25 cellular contexts compared by ENCODE assay signal in the genomic region with DNA sequence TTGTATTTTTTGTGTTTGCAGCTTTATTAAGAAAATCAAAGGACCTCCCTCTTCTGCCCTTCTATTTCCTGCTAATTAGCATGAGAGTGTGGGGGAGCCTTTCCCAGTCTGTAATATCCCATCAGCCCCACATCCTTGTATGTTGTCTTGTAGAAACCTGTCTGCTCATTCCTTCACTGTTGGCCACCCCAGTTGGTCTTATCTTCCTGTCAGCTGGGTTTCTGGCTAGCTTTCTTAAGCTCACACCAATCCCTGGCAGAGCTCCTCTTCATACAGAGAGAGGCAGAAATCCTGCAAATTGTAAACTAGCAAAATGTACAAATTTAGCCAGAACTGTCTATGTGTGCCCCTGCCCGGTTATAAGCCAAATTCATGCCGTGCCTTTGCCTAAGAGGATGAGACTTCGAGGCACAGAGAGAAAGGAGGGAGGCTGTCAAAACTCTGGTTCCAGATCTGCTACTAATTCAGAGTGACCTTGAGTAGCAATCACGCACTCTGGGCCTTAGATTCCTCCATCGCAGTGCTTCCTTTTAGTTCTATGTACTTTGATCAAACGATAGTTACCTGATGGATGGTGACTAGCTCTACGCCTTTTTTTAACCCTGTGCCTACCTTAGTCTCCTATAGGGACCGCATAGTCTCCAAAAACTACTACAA.
DNase-seq lines count a peak whose midpoint lies in the region; ATAC-seq and TF ChIP-seq lines count a peak whose summit lies in the region.
"Had no signal": no experiment of that assay in that cellular context is flagged by ENCODE, and none has a peak within 500 bp of the region (broad histone marks: within the 10 kb centered on the region; RNA-seq: fewer than 3 reads in every experiment).

No MANE protein-coding gene starts in this region.

- no peaks in the 10 kb centered on the region for H3K9me3 Mint-ChIP-seq in MCF 10A (ENCODE audit: unreplicated experiment)
- no peaks in the 10 kb centered on the region for H3K9me3 Mint-ChIP-seq in natural killer cell treated with Interleukin-12 subunit alpha and Interleukin-12 subunit beta and Interleukin-15 and Interleukin-18, amount 100 ng/mL, for 72 hours
- H3K9me3 Mint-ChIP-seq: activated naive CD4-positive, alpha-beta T cell treated with anti-CD3 and anti-CD28 coated beads, Interleukin-2, amount 50 U/mL, for 72 hours; endodermal cell had no signal

- no peaks in the 10 kb centered on the region for H3K79me2 ChIP-seq in mammary epithelial cell (ENCODE audit: insufficient read depth, low read length)

- TF ChIP-seq POLR2A in right lobe of liver (IDR thresholded peaks at IDR 0.05) = no peak

- H3K27ac Mint-ChIP-seq in MCF 10A (ENCODE audit: low read depth, unreplicated experiment) = no peak overlapping the region
- no peak overlapping the region for H3K27ac Mint-ChIP-seq in natural killer cell treated with Interleukin-12 subunit alpha and Interleukin-12 subunit beta and Interleukin-15 and Interleukin-18, amount 100 ng/mL, for 72 hours
- H3K27ac Mint-ChIP-seq: activated naive CD4-positive, alpha-beta T cell treated with anti-CD3 and anti-CD28 coated beads, Interleukin-2, amount 50 U/mL, for 72 hours; B cell; endodermal cell had no signal

- BruUV-seq in mammary epithelial cell (replicated peaks; lab: Mats Ljungman, UMichigan) = no TSS peak
- BruUV-seq in MCF 10A (replicated peaks; lab: Mats Ljungman, UMichigan) = no TSS peak
- no TSS peak for BruUV-seq in A673 (replicated peaks; lab: Mats Ljungman, UMichigan)

- H3K4me1 Mint-ChIP-seq in MCF 10A (ENCODE audit: insufficient read depth, unreplicated experiment) = peaks cover 10% of the 10 kb centered on the region
- H3K4me1 Mint-ChIP-seq in natural killer cell treated with Interleukin-12 subunit alpha and Interleukin-12 subunit beta and Interleukin-15 and Interleukin-18, amount 100 ng/mL, for 72 hours (ENCODE audit: low read depth in 2 of 2) = no peaks in the 10 kb centered on the region
- H3K4me1 Mint-ChIP-seq: B cell had no signal

- no peak overlapping the region for H3K9ac ChIP-seq in mammary epithelial cell (ENCODE audit: insufficient read depth, low read length)
- H3K9ac ChIP-seq: GM23248 had no signal

- H3K36me3 Mint-ChIP-seq in MCF 10A (ENCODE audit: insufficient read depth, unreplicated experiment) = no peaks in the 10 kb centered on the region
- no peaks in the 10 kb centered on the region for H3K36me3 Mint-ChIP-seq in natural killer cell treated with Interleukin-12 subunit alpha and Interleukin-12 subunit beta and Interleukin-15 and Interleukin-18, amount 100 ng/mL, for 72 hours
- H3K36me3 Mint-ChIP-seq: activated naive CD4-positive, alpha-beta T cell treated with anti-CD3 and anti-CD28 coated beads, Interleukin-2, amount 50 U/mL, for 72 hours had no signal

- peak; percentile 80 for ATAC-seq in Right ventricle myocardium superior (ENCODE audit: poor library complexity)
- peak; percentile 13 to 63 (median 54) for ATAC-seq in right lobe of liver
- no peak for ATAC-seq in natural killer cell treated with Interleukin-12 subunit alpha and Interleukin-12 subunit beta and Interleukin-15 and Interleukin-18, amount 100 ng/mL, for 72 hours
- ATAC-seq: activated naive CD4-positive, alpha-beta T cell treated with anti-CD3 and anti-CD28 coated beads, Interleukin-2, amount 50 U/mL, for 72 hours; K562; stimulated activated naive CD8-positive, alpha-beta T cell treated with anti-CD3 and anti-CD28 coated beads, Interleukin-15, Interleukin-2, amounts not matched to agents 100 U/mL and 50 U/mL, for 24 hours had no signal

- no peaks in the 10 kb centered on the region for H3K9me3 ChIP-seq in mammary epithelial cell (replicated peaks; ENCODE audit: insufficient read depth, low read length)
- peaks cover 0 to 3% (median 0%) of the 10 kb centered on the region in 4 donors for H3K9me3 ChIP-seq in right lobe of liver
- no peaks in the 10 kb centered on the region for H3K9me3 ChIP-seq in A673 (ENCODE audit: low read depth, low read length, poor library complexity, severe bottlenecking)
- H3K9me3 ChIP-seq: prostate gland, tibial artery had no signal

- H3K27me3 ChIP-seq in mammary epithelial cell (ENCODE audit: insufficient read depth, low read length) (no peaks in the 10 kb centered on the region), right lobe of liver (no peaks in the 10 kb centered on the region), A673 (replicated peaks; ENCODE audit: insufficient read depth, low read depth, low read length, poor library complexity) (no peaks in the 10 kb centered on the region)
- H3K27me3 ChIP-seq: tibial artery had no signal

- H3K36me3 ChIP-seq in mammary epithelial cell (ENCODE audit: insufficient read depth, low read length) (no peaks in the 10 kb centered on the region), right lobe of liver (no peaks in the 10 kb centered on the region), A673 (ENCODE audit: insufficient read depth, low read length, poor library complexity, severe bottlenecking) (no peaks in the 10 kb centered on the region)
- H3K36me3 ChIP-seq: prostate gland, WERI-Rb-1 had no signal

- H3K4me3 ChIP-seq in mammary epithelial cell (replicated peaks in 1 of 3; ENCODE audit: insufficient read depth in 1 of 3, low read depth in 2 of 3, low read length in 3 of 3) = no peak overlapping the region
- no peak overlapping the region for H3K4me3 ChIP-seq in right lobe of liver
- no peak overlapping the region for H3K4me3 ChIP-seq in A673 (ENCODE audit: low read depth, low read length, poor library complexity, severe bottlenecking)
- H3K4me3 ChIP-seq: GM23248, K562, prostate gland, SK-N-MC, skin epidermis, tibial artery had no signal

- DNase-seq in mammary epithelial cell (no peak), MCF 10A (ENCODE audit: unreplicated experiment) (no peak), Right ventricle myocardium superior (no peak), right lobe of liver (no peak), 8988T (no peak), DMS114 treated with DMSO at 0.1 percent for 48 hours (lab: John Stamatoyannopoulos, UW; ENCODE audit: unreplicated experiment) (no peak), A673 (ENCODE audit: low spot score) (no peak)
- no peak for DNase-seq in natural killer cell treated with Interleukin-12 subunit alpha and Interleukin-12 subunit beta and Interleukin-15 and Interleukin-18, amount 100 ng/mL, for 72 hours (ENCODE audit: low spot score)
- DNase-seq: cortex of kidney; DMS79 treated with DMSO at 0.1 percent for 48 hours; endodermal cell; GM23248; midbrain; NCI-H1436 treated with DMSO at 0.1 percent for 48 hours; NCI-H2171; NCI-H526; stimulated activated naive CD8-positive, alpha-beta T cell treated with anti-CD3 and anti-CD28 coated beads, Interleukin-15, Interleukin-2, amounts not matched to agents 100 U/mL and 50 U/mL, for 24 hours; tibial artery; WERI-Rb-1 had no signal

- intact Hi-C loops in mammary epithelial cell (cut with micrococcal nuclease) = no loop called here
- intact Hi-C loops in MCF 10A (cut with micrococcal nuclease) = no loop called here
- intact Hi-C loops in Right ventricle myocardium superior (cut with DNase I) = no loop called here
- intact Hi-C loops in right lobe of liver (cut with DNase I) = no loop called here
- intact Hi-C loops in A673 (cut with micrococcal nuclease; ENCODE audit: unreplicated experiment) = no loop called here

- in situ Hi-C loops in mammary epithelial cell (cut with MboI; ENCODE audit: low sequenced_read_pairs in 2 of 2) = loop anchor here in 1 of 2 donors (25.0 kb wide), 1 partner anchor 424 kb away; no protein-coding TSS in a partner anchor

- dilution Hi-C loops in mammary epithelial cell (cut with HindIII; ENCODE audit: low sequenced_read_pairs) = loop anchor here (25.0 kb wide), 1 partner anchor 351 kb away; no protein-coding TSS in a partner anchor

- POLR2A ChIA-PET in MCF 10A (lab: Yijun Ruan, JAX) = interaction anchor here (0.6 kb wide), 1 partner anchor 306 kb away, joined by 4 read pairs; no protein-coding TSS in a partner anchor
- POLR2A ChIA-PET in A673 (lab: Charles Lee; ENCODE audit: low non-redundant PET) = no interaction called here

- peaks cover 20% of the 10 kb centered on the region for H3K4me1 ChIP-seq in mammary epithelial cell (ENCODE audit: insufficient read depth, low read length)
- H3K4me1 ChIP-seq in right lobe of liver = peaks cover 0 to 46% (median 22%) of the 10 kb centered on the region in 4 donors
- H3K4me1 ChIP-seq in A673 (ENCODE audit: insufficient read depth, low read length, poor library complexity, severe bottlenecking) = no peaks in the 10 kb centered on the region
- H3K4me1 ChIP-seq: prostate gland had no signal

- 56% methylated on average over 6 of the region's 8 CpGs for WGBS in mammary epithelial cell (ENCODE audit: low coverage, missing lambda C conversion rate)
- 32% methylated on average over 6 of the region's 8 CpGs for WGBS in right lobe of liver (ENCODE audit: insufficient coverage, low coverage, low lambda C conversion rate, missing lambda C conversion rate)

- no peaks in the 10 kb centered on the region for H3K27me3 Mint-ChIP-seq in MCF 10A (ENCODE audit: insufficient read depth, unreplicated experiment)
- H3K27me3 Mint-ChIP-seq in natural killer cell treated with Interleukin-12 subunit alpha and Interleukin-12 subunit beta and Interleukin-15 and Interleukin-18, amount 100 ng/mL, for 72 hours = peaks cover 12 to 26% of the 10 kb centered on the region in 2 donors

- TF ChIP-seq CTCF in mammary epithelial cell (conservative IDR thresholded peaks at IDR 0.05 in 1 of 2, IDR thresholded peaks at IDR 0.05 in 1 of 2; ENCODE audit: extremely low read depth in 1 of 2, insufficient read depth in 1 of 2, low read depth in 1 of 2, low read length in 2 of 2) = no peak
- TF ChIP-seq CTCF in MCF 10A (IDR thresholded peaks at IDR 0.05; ENCODE audit: unreplicated experiment) = no peak
- TF ChIP-seq CTCF in right lobe of liver (IDR thresholded peaks at IDR 0.05) = no peak
- TF ChIP-seq CTCF in A673 (conservative IDR thresholded peaks at IDR 0.05; ENCODE audit: low read depth, low read length) = no peak

- H3K27ac ChIP-seq in mammary epithelial cell (ENCODE audit: insufficient read depth, low read depth, low read length) (no peak overlapping the region), right lobe of liver (peak overlapping the region; percentile 42 to 70 (median 57)), A673 (ENCODE audit: low read depth, low read length, poor library complexity, severe bottlenecking) (no peak overlapping the region)
- H3K27ac ChIP-seq: GM23248, prostate gland, SK-N-MC, skin epidermis, WERI-Rb-1 had no signal

- H3K4me3 Mint-ChIP-seq in MCF 10A (ENCODE audit: unreplicated experiment) = no peak overlapping the region
- H3K4me3 Mint-ChIP-seq in natural killer cell treated with Interleukin-12 subunit alpha and Interleukin-12 subunit beta and Interleukin-15 and Interleukin-18, amount 100 ng/mL, for 72 hours = no peak overlapping the region
- H3K4me3 Mint-ChIP-seq: B cell, endodermal cell had no signal

- CTCF ChIA-PET in mammary epithelial cell (lab: Charles Lee; ENCODE audit: low non-redundant PET) = no interaction called here
- CTCF ChIA-PET in MCF 10A (lab: Yijun Ruan, JAX) = interaction anchor here (0.6 to 5.0 kb wide), 10 partner anchors 9 to 843 kb away, joined by 3 to 39 read pairs (median 4); no protein-coding TSS in a partner anchor
- CTCF ChIA-PET in A673 (lab: Charles Lee) = no interaction called here

- peak overlapping the region; percentile 2 for H3K4me2 ChIP-seq in mammary epithelial cell (ENCODE audit: insufficient read depth, low read depth, low read length)

- no peaks in the 10 kb centered on the region for H4K20me1 ChIP-seq in mammary epithelial cell (ENCODE audit: insufficient read depth, low read length)

- H2AFZ ChIP-seq in mammary epithelial cell (ENCODE audit: low read depth, low read length) = peak overlapping the region; percentile 2
- H2AFZ ChIP-seq: GM23248 had no signal

Comparison
In these comparisons a context has a peak if more than half of its experiments do, and no peak if none do; other contexts are left out.
1. H3K27ac ChIP-seq: peak in right lobe of liver (3 of 3); none in mammary epithelial cell (single experiment) and A673 (single experiment).
2. ATAC-seq: peak in Right ventricle myocardium superior (single experiment) and right lobe of liver (4 of 4); none in natural killer cell treated with Interleukin-12 subunit alpha and Interleukin-12 subunit beta and Interleukin-15 and Interleukin-18, amount 100 ng/mL, for 72 hours (0 of 2).